ENCODE assay signal across 18 cellular contexts in genomic region chr10:86298501-86299001, GRCh38.
A peak's percentile ranks its signal among the peaks of the same experiment; 100 is the strongest.
DNase-seq lines count a peak whose midpoint lies in the region; ATAC-seq and TF ChIP-seq lines count a peak whose summit lies in the region.
"Had no signal": no experiment of that assay in that cellular context is flagged by ENCODE, and none has a peak within 500 bp of the region (broad histone marks: within the 10 kb centered on the region; RNA-seq: fewer than 3 reads in every experiment).

No MANE protein-coding gene starts in this region.

- CTCF ChIA-PET in activated CD4-positive, alpha-beta memory T cell treated with anti-CD3 and anti-CD28 coated beads, Interleukin-2, amount 10 ng/mL, durations not matched to agents 7 days and 5 days (lab: Charles Lee), result no interaction called here
- CTCF ChIA-PET in activated CD4-positive, alpha-beta memory T cell treated with anti-CD3 and anti-CD28 coated beads for 36 hours (lab: Charles Lee), result no interaction called here

- H3K36me3 ChIP-seq in WERI-Rb-1 (no peaks in the 10 kb centered on the region), neuronal stem cell (replicated peaks in 1 of 2; ENCODE audit: control insufficient read depth in 2 of 2, insufficient read depth in 2 of 2, low read length in 2 of 2) (no peaks in the 10 kb centered on the region)

- H3K27me3 Mint-ChIP-seq in activated CD4-positive, alpha-beta memory T cell treated with anti-CD3 and anti-CD28 coated beads, Interleukin-2, amount 10 ng/mL, durations not matched to agents 7 days and 5 days, result peaks cover 4% of the 10 kb centered on the region
- peaks cover 4% of the 10 kb centered on the region for H3K27me3 Mint-ChIP-seq in activated CD4-positive, alpha-beta memory T cell treated with anti-CD3 and anti-CD28 coated beads for 36 hours
- peaks cover 22% of the 10 kb centered on the region for H3K27me3 Mint-ChIP-seq in type B pancreatic cell

- ATAC-seq in HG03342 (IDR thresholded peaks at IDR 0.05; ENCODE audit: unreplicated experiment), result no peak
- ATAC-seq: HCT116, K562, Right ventricle myocardium inferior had no signal

- H4K8ac ChIP-seq in neuronal stem cell (ENCODE audit: low read depth, low read length), result peak overlapping the region; percentile 55

- H3K9ac ChIP-seq in neuronal stem cell (ENCODE audit: low read depth, low read length, poor library complexity), result peak overlapping the region; percentile 37

- H2AFZ ChIP-seq in neuronal stem cell (ENCODE audit: low read length), result no peak overlapping the region

- H2BK5ac ChIP-seq in neuronal stem cell (ENCODE audit: low read length), result no peak overlapping the region

- WGBS in neuronal stem cell (ENCODE audit: extremely low coverage in 2 of 2, insufficient read length in 2 of 2, insufficient replicate concordance in 1 of 2), 2 donors, result no CpG with 5 or more reads among the region's 9 CpGs

- H3K79me1 ChIP-seq in neuronal stem cell (ENCODE audit: low read depth, low read length), result no peaks in the 10 kb centered on the region

- H3K4me2 ChIP-seq in neuronal stem cell (ENCODE audit: insufficient read depth, low read length, poor library complexity, severe bottlenecking), result no peak overlapping the region

- H3K27me3 ChIP-seq in WERI-Rb-1 (ENCODE audit: insufficient read depth, low read depth, severe bottlenecking), result no peaks in the 10 kb centered on the region
- no peaks in the 10 kb centered on the region for H3K27me3 ChIP-seq in neuronal stem cell (ENCODE audit: control insufficient read depth in 3 of 3, insufficient read depth in 3 of 3, low read depth in 1 of 3, low read length in 3 of 3)

- H3K4me1 ChIP-seq in neuronal stem cell (ENCODE audit: control insufficient read depth in 2 of 2, insufficient read depth in 1 of 2, low read depth in 1 of 2, low read length in 2 of 2), result no peaks in the 10 kb centered on the region

- intact Hi-C loops in activated CD4-positive, alpha-beta memory T cell treated with anti-CD3 and anti-CD28 coated beads for 36 hours (cut with micrococcal nuclease), result no loop called here

- H3K4me1 Mint-ChIP-seq in activated CD4-positive, alpha-beta memory T cell treated with anti-CD3 and anti-CD28 coated beads, Interleukin-2, amount 10 ng/mL, durations not matched to agents 7 days and 5 days, result no peaks in the 10 kb centered on the region
- H3K4me1 Mint-ChIP-seq in activated CD4-positive, alpha-beta memory T cell treated with anti-CD3 and anti-CD28 coated beads for 36 hours (ENCODE audit: low read depth), result no peaks in the 10 kb centered on the region
- H3K4me1 Mint-ChIP-seq in type B pancreatic cell (ENCODE audit: unreplicated experiment), result no peaks in the 10 kb centered on the region
- H3K4me1 Mint-ChIP-seq: B cell had no signal

- no peak overlapping the region for H4K91ac ChIP-seq in neuronal stem cell (ENCODE audit: low read depth, low read length, poor library complexity)

- no peaks in the 10 kb centered on the region for H3K9me3 Mint-ChIP-seq in activated CD4-positive, alpha-beta memory T cell treated with anti-CD3 and anti-CD28 coated beads, Interleukin-2, amount 10 ng/mL, durations not matched to agents 7 days and 5 days
- no peaks in the 10 kb centered on the region for H3K9me3 Mint-ChIP-seq in activated CD4-positive, alpha-beta memory T cell treated with anti-CD3 and anti-CD28 coated beads for 36 hours
- H3K9me3 Mint-ChIP-seq in type B pancreatic cell, result no peaks in the 10 kb centered on the region
- H3K9me3 Mint-ChIP-seq: CD4-positive, alpha-beta T cell had no signal

- H3K4me3 Mint-ChIP-seq in activated CD4-positive, alpha-beta memory T cell treated with anti-CD3 and anti-CD28 coated beads, Interleukin-2, amount 10 ng/mL, durations not matched to agents 7 days and 5 days, result no peak overlapping the region
- no peak overlapping the region for H3K4me3 Mint-ChIP-seq in activated CD4-positive, alpha-beta memory T cell treated with anti-CD3 and anti-CD28 coated beads for 36 hours
- no peak overlapping the region for H3K4me3 Mint-ChIP-seq in type B pancreatic cell
- H3K4me3 Mint-ChIP-seq: B cell; CD4-positive, alpha-beta T cell had no signal

- H2AK5ac ChIP-seq in neuronal stem cell (ENCODE audit: low read depth, low read length), result no peak overlapping the region

- peak overlapping the region; percentile 60 for H2BK15ac ChIP-seq in neuronal stem cell (ENCODE audit: low read length)

- H3K4ac ChIP-seq in neuronal stem cell (ENCODE audit: low read length), result no peak overlapping the region

- no peaks in the 10 kb centered on the region for H3K9me3 ChIP-seq in WERI-Rb-1 (ENCODE audit: severe bottlenecking)
- no peaks in the 10 kb centered on the region for H3K9me3 ChIP-seq in neuronal stem cell (replicated peaks in 1 of 2; ENCODE audit: control insufficient read depth in 2 of 2, insufficient read depth in 1 of 2, low read depth in 1 of 2, low read length in 2 of 2)

- H3K36me3 Mint-ChIP-seq in activated CD4-positive, alpha-beta memory T cell treated with anti-CD3 and anti-CD28 coated beads, Interleukin-2, amount 10 ng/mL, durations not matched to agents 7 days and 5 days (ENCODE audit: low read depth), result no peaks in the 10 kb centered on the region
- H3K36me3 Mint-ChIP-seq in activated CD4-positive, alpha-beta memory T cell treated with anti-CD3 and anti-CD28 coated beads for 36 hours, result no peaks in the 10 kb centered on the region
- H3K36me3 Mint-ChIP-seq in type B pancreatic cell, result no peaks in the 10 kb centered on the region

- H3K4me3 ChIP-seq in WERI-Rb-1 (ENCODE audit: low read depth, low read length) (no peak overlapping the region), neuronal stem cell (ENCODE audit: low read length in 2 of 2) (no peak overlapping the region)
- H3K4me3 ChIP-seq: K562 had no signal

- TF ChIP-seq CTCF in WERI-Rb-1 (IDR thresholded peaks at IDR 0.05; ENCODE audit: low read depth, low read length), result no peak
- no peak for TF ChIP-seq CTCF in type B pancreatic cell (conservative IDR thresholded peaks at IDR 0.05)

- no peak overlapping the region for H2BK12ac ChIP-seq in neuronal stem cell (ENCODE audit: low read length)

- no peak overlapping the region for H3K27ac Mint-ChIP-seq in activated CD4-positive, alpha-beta memory T cell treated with anti-CD3 and anti-CD28 coated beads, Interleukin-2, amount 10 ng/mL, durations not matched to agents 7 days and 5 days
- no peak overlapping the region for H3K27ac Mint-ChIP-seq in activated CD4-positive, alpha-beta memory T cell treated with anti-CD3 and anti-CD28 coated beads for 36 hours
- H3K27ac Mint-ChIP-seq in type B pancreatic cell, result no peak overlapping the region
- H3K27ac Mint-ChIP-seq: B cell; CD4-positive, alpha-beta T cell had no signal

- POLR2A ChIA-PET in activated CD4-positive, alpha-beta memory T cell treated with anti-CD3 and anti-CD28 coated beads, Interleukin-2, amount 10 ng/mL, durations not matched to agents 7 days and 5 days (lab: Charles Lee), result no interaction called here
- POLR2A ChIA-PET in activated CD4-positive, alpha-beta memory T cell treated with anti-CD3 and anti-CD28 coated beads for 36 hours (lab: Charles Lee), result no interaction called here

- H3K27ac ChIP-seq in WERI-Rb-1, result no peak overlapping the region
- no peak overlapping the region for H3K27ac ChIP-seq in neuronal stem cell (replicated peaks; ENCODE audit: low read length)
- H3K27ac ChIP-seq: 22Rv1 had no signal

- no peak overlapping the region for H2BK120ac ChIP-seq in neuronal stem cell (ENCODE audit: low read depth, low read length)

- peak; percentile 11 for DNase-seq in activated CD4-positive, alpha-beta memory T cell treated with anti-CD3 and anti-CD28 coated beads, Interleukin-2, amount 10 ng/mL, durations not matched to agents 7 days and 5 days
- no peak for DNase-seq in activated CD4-positive, alpha-beta memory T cell treated with anti-CD3 and anti-CD28 coated beads for 36 hours
- DNase-seq in WERI-Rb-1, result peak; percentile 3
- no peak for DNase-seq in neuronal stem cell (ENCODE audit: low spot score)
- peak; percentile 50 for DNase-seq in type B pancreatic cell (ENCODE audit: extremely low spot score, unreplicated experiment)
- no peak for DNase-seq in NCI-H446 (lab: John Stamatoyannopoulos, UW)
- no peak for DNase-seq in NCI-H128 (lab: John Stamatoyannopoulos, UW; ENCODE audit: unreplicated experiment)
- DNase-seq: CD4-positive, alpha-beta T cell; EL; NCI-H1417 treated with DMSO at 0.1 percent for 48 hours; NCI-H1930; NCI-H446 treated with DMSO at 0.1 percent for 48 hours had no signal

- H3K23ac ChIP-seq in neuronal stem cell (ENCODE audit: low read depth, low read length, poor library complexity), result peak overlapping the region; percentile 46

- H3K18ac ChIP-seq in neuronal stem cell (ENCODE audit: low read length), result no peak overlapping the region

- H3K14ac ChIP-seq in neuronal stem cell (ENCODE audit: low read length), result no peak overlapping the region

Comparison
In these comparisons a context has a peak if more than half of its experiments do, and no peak if none do; other contexts are left out.
1. DNase-seq: peak in activated CD4-positive, alpha-beta memory T cell treated with anti-CD3 and anti-CD28 coated beads, Interleukin-2, amount 10 ng/mL, durations not matched to agents 7 days and 5 days (single experiment), WERI-Rb-1 (single experiment) and type B pancreatic cell (single experiment); none in activated CD4-positive, alpha-beta memory T cell treated with anti-CD3 and anti-CD28 coated beads for 36 hours (single experiment), neuronal stem cell (single experiment), NCI-H446 (0 of 2) and NCI-H128 (single experiment).